Comparison of ENCODE assay signal across 1 cellular context in genomic region chr15:66852064-66852905, GRCh38.
TF ChIP-seq lines count a peak whose summit lies in the region.

No MANE protein-coding gene starts in this region.

TF ChIP-seq in H1, 55 proteins besides CTCF, POLR2A, EP300 and RAD21 (continued from another document):
- TF ChIP-seq SP2 (IDR thresholded peaks at IDR 0.05; ENCODE audit: low read length) (no peak), RNF2 (IDR thresholded peaks at IDR 0.05; ENCODE audit: borderline replicate concordance, low read depth, low read length, missing control alignments, poor library complexity, severe bottlenecking) (no peak), TEAD4 (IDR thresholded peaks at IDR 0.05; ENCODE audit: low read depth, low read length) (no peak), CBX8 (IDR thresholded peaks at IDR 0.05; ENCODE audit: borderline replicate concordance, low read depth, low read length) (no peak), NRF1 (IDR thresholded peaks at IDR 0.05; ENCODE audit: low read depth, low read length) (no peak), SIRT6 (IDR thresholded peaks at IDR 0.05; ENCODE audit: low read length) (no peak), POU5F1 (IDR thresholded peaks at IDR 0.05; ENCODE audit: low read depth, low read length) (no peak), TAF7 (optimal IDR thresholded peaks at IDR 0.05; ENCODE audit: borderline replicate concordance, low read depth, low read length) (no peak), HDAC6 (IDR thresholded peaks at IDR 0.05; ENCODE audit: low read depth, low read length) (no peak), BACH1 (IDR thresholded peaks at IDR 0.05; ENCODE audit: low read length) (no peak), SUZ12 (IDR thresholded peaks at IDR 0.05; ENCODE audit: low read length) (no peak), SP4 (IDR thresholded peaks at IDR 0.05; ENCODE audit: low read length) (no peak), SRF (IDR thresholded peaks at IDR 0.05; ENCODE audit: low read depth, low read length) (no peak), SIX5 (IDR thresholded peaks at IDR 0.05; ENCODE audit: low read depth, low read length) (no peak), RXRA (IDR thresholded peaks at IDR 0.05; ENCODE audit: insufficient read depth, low read depth, low read length) (no peak)
- TF ChIP-seq, protein P1, sequence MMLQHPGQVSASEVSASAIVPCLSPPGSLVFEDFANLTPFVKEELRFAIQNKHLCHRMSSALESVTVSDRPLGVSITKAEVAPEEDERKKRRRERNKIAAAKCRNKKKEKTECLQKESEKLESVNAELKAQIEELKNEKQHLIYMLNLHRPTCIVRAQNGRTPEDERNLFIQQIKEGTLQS (IDR thresholded peaks at IDR 0.05; ENCODE audit: insufficient read depth, low read depth, low read length) = no peak
